8 cellular contexts compared by ENCODE assay signal in genomic region chr6:149031545-149032317, GRCh38.
DNase-seq lines count a peak whose midpoint lies in the region; ATAC-seq, FAIRE-seq and TF ChIP-seq lines count a peak whose summit lies in the region.

No MANE protein-coding gene starts in this region.

- no peak for FAIRE-seq in GM19239 (lab: Jason Lieb, UNC)

- intact Hi-C loops in right cardiac atrium (cut with DNase I), result loop anchor here (5.0 to 10.0 kb wide), 3 partner anchors 396 to 483 kb away; no protein-coding TSS in a partner anchor
- intact Hi-C loops in Right ventricle myocardium superior (cut with DNase I), result no loop called here
- intact Hi-C loops in posterior vena cava (cut with DNase I), result loop anchor here in 1 of 2 donors (5.0 kb wide), 1 partner anchor 401 kb away; no protein-coding TSS in a partner anchor

- peak overlapping the region in 4 of 5 experiments; percentile 71 to 82 (median 77) for H3K27ac Mint-ChIP-seq in brain

- H3K4me1 ChIP-seq in right cardiac atrium (ENCODE audit: control insufficient read depth, insufficient read depth, low read length) (no peaks in the 10 kb centered on the region), Peyer's patch (peaks cover 0 to 7% (median 5%) of the 10 kb centered on the region in 4 donors)

- H3K27ac ChIP-seq in right cardiac atrium (ENCODE audit: low read length) (no peak overlapping the region), Peyer's patch (peak overlapping the region; percentile 19 to 70 (median 54))

- H3K9me3 ChIP-seq in right cardiac atrium (ENCODE audit: control insufficient read depth, low read length) (no peaks in the 10 kb centered on the region), Peyer's patch (no peaks in the 10 kb centered on the region)

- no peaks in the 10 kb centered on the region for H3K27me3 Mint-ChIP-seq in brain

- H3K9me3 Mint-ChIP-seq in brain, result no peaks in the 10 kb centered on the region

- DNase-seq in right cardiac atrium (peak in 1 of 3 donors; percentile 58), Right ventricle myocardium superior (no peak), Peyer's patch (peak in 2 of 3 donors; percentile 28 to 52), posterior vena cava (ENCODE audit: low spot score) (peak; percentile 75), GM19239 (ENCODE audit: insufficient read length, low spot score) (no peak), GM20000 (ENCODE audit: low spot score) (no peak)

- H3K4me3 ChIP-seq in right cardiac atrium (ENCODE audit: low read length) (no peak overlapping the region), Peyer's patch (peak overlapping the region in 3 of 4 donors; percentile 3 to 18 (median 14))

- no peaks in the 10 kb centered on the region for H3K36me3 Mint-ChIP-seq in brain

- no peak overlapping the region for H3K4me3 Mint-ChIP-seq in brain

- no peak for TF ChIP-seq POLR2A in Peyer's patch (IDR thresholded peaks at IDR 0.05)

- H3K27me3 ChIP-seq in right cardiac atrium (ENCODE audit: control insufficient read depth, insufficient read depth) (no peaks in the 10 kb centered on the region), Peyer's patch (no peaks in the 10 kb centered on the region)

- H3K36me3 ChIP-seq in Peyer's patch, result no peaks in the 10 kb centered on the region

- TF ChIP-seq CTCF in Peyer's patch (IDR thresholded peaks at IDR 0.05) (no peak), brain (conservative IDR thresholded peaks at IDR 0.05) (no peak), GM20000 (IDR thresholded peaks at IDR 0.05; ENCODE audit: extremely low read depth, missing control alignments) (no peak)

- peaks cover 50% of the 10 kb centered on the region for H3K4me1 Mint-ChIP-seq in brain

- ATAC-seq in right cardiac atrium (peak; percentile 43 to 46), Right ventricle myocardium superior (ENCODE audit: poor library complexity) (no peak), HG02885 (IDR thresholded peaks at IDR 0.05; ENCODE audit: poor library complexity, unreplicated experiment) (no peak)

- 89% methylated on average over 16 of the region's 16 CpGs for WGBS in right cardiac atrium

Comparison
In these comparisons a context has a peak if more than half of its experiments do, and no peak if none do; other contexts are left out.
1. ATAC-seq: peak in right cardiac atrium (2 of 2); none in Right ventricle myocardium superior (single experiment) and HG02885 (single experiment).
2. DNase-seq: peak in Peyer's patch (2 of 3) and posterior vena cava (single experiment); none in Right ventricle myocardium superior (single experiment), GM19239 (single experiment) and GM20000 (single experiment).